20 cellular contexts compared by ENCODE assay signal in the genomic region with DNA sequence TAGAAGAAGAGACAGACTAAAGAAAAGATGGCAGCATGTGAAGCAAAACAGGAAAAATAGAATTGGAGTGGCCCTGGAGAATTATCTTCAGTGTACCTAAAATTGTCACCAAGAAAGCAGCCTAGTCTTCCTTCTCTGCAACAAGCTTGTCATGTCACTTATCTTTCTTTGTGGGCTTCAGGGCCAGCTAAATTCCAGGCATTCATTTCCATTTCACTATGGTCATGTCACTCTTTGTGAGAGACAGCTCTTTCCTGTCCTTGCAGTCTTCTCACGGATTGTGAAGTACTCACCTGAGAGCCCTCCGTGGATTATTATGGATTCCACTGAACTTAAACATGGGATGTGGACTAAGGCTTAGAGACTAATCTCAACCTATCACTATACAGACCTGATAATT. TPM values are rescaled to one million over a fixed set of nuclear protein-coding genes. Genes with fewer than 3 reads are reported as not detected.
DNase-seq lines count a peak whose midpoint lies in the region; ATAC-seq and TF ChIP-seq lines count a peak whose summit lies in the region.
"Had no signal": no experiment of that assay in that cellular context is flagged by ENCODE, and none has a peak within 500 bp of the region (broad histone marks: within the 10 kb centered on the region; RNA-seq: fewer than 3 reads in every experiment).

No MANE protein-coding gene starts in this region.

- TF ChIP-seq CTCF in cardiac muscle cell (IDR thresholded peaks at IDR 0.05; ENCODE audit: low read depth, low read length): no peak

- WGBS in mesendoderm (ENCODE audit: extremely low coverage, insufficient coverage, low lambda C conversion rate): no CpG with 5 or more reads among the region's 2 CpGs

- H3K79me1 ChIP-seq in mesendoderm (ENCODE audit: low read length): no peaks in the 10 kb centered on the region

- no peak overlapping the region for H3K4me3 ChIP-seq in cardiac muscle cell
- H3K4me3 ChIP-seq in mesendoderm (ENCODE audit: low read length): no peak overlapping the region
- H3K4me3 ChIP-seq: BLaER1, GM23338, HAP-1 had no signal

- H4K5ac ChIP-seq in mesendoderm (ENCODE audit: low read length): no peak overlapping the region

- no peak overlapping the region for H3K18ac ChIP-seq in mesendoderm (ENCODE audit: low read length)

- DNase-seq in cardiac muscle cell (ENCODE audit: low read depth in 1 of 2, low spot score in 1 of 2): no peak
- DNase-seq in Right ventricle myocardium superior: no peak
- DNase-seq in OCI-M1 (lab: John Stamatoyannopoulos, UW): peak; percentile 51
- peak; percentile 68 for DNase-seq in mesendoderm
- DNase-seq in stimulated activated naive B cell treated with anti-CD40 and anti-IgM and Interleukin-4, amounts not matched to agents 10 μg/mL and 1 μg/mL and 100 μg/mL, for 72 hours: no peak
- DNase-seq in DMS 273 treated with DMSO at 0.1 percent for 48 hours (lab: John Stamatoyannopoulos, UW): no peak
- DNase-seq: CD4-positive, CD25-positive, alpha-beta regulatory T cell; CD8-positive, alpha-beta T cell; DMS53; DMS79 treated with DMSO at 0.1 percent for 48 hours; GF-D8; HFFc6 had no signal

- H4K8ac ChIP-seq in mesendoderm (ENCODE audit: low read depth, low read length): no peak overlapping the region

- H3K4me3 Mint-ChIP-seq in stimulated activated naive B cell treated with anti-CD40 and anti-IgM and Interleukin-4, amounts not matched to agents 10 μg/mL and 1 μg/mL and 100 μg/mL, for 72 hours: no peak overlapping the region
- H3K4me3 Mint-ChIP-seq: B cell; CD4-positive, CD25-positive, alpha-beta regulatory T cell; CD8-positive, alpha-beta T cell; GM23338; HFFc6 had no signal

- H3K9ac ChIP-seq in mesendoderm (ENCODE audit: low read length): no peak overlapping the region
- H3K9ac ChIP-seq: BLaER1 had no signal

- ATAC-seq in Right ventricle myocardium superior (ENCODE audit: poor library complexity) (no peak), GM21786 (IDR thresholded peaks at IDR 0.05; ENCODE audit: unreplicated experiment) (no peak), GM18870 (IDR thresholded peaks at IDR 0.05; ENCODE audit: unreplicated experiment) (no peak)
- no peak for ATAC-seq in stimulated activated naive B cell treated with anti-CD40 and anti-IgM and Interleukin-4, amounts not matched to agents 10 μg/mL and 1 μg/mL and 100 μg/mL, for 72 hours (replicated peaks)
- ATAC-seq: CD8-positive, alpha-beta T cell; GM23338 had no signal

- H3K9me3 ChIP-seq in cardiac muscle cell (ENCODE audit: low read depth): no peaks in the 10 kb centered on the region
- H3K9me3 ChIP-seq: BLaER1, HAP-1 had no signal

- H3K27me3 ChIP-seq in cardiac muscle cell (no peaks in the 10 kb centered on the region), mesendoderm (ENCODE audit: insufficient read depth, low read length, poor library complexity) (no peaks in the 10 kb centered on the region)
- H3K27me3 ChIP-seq: BLaER1 had no signal

- H2BK120ac ChIP-seq in mesendoderm (ENCODE audit: low read depth, low read length): no peak overlapping the region

- H2AK5ac ChIP-seq in mesendoderm (ENCODE audit: low read length): no peak overlapping the region

- H3K4ac ChIP-seq in mesendoderm (ENCODE audit: low read depth, low read length): no peak overlapping the region

- intact Hi-C loops in Right ventricle myocardium superior (cut with DNase I): no loop called here

- H3K4me1 ChIP-seq in cardiac muscle cell (ENCODE audit: low read depth) (peaks cover 8% of the 10 kb centered on the region), mesendoderm (ENCODE audit: control insufficient read depth, low read depth, low read length) (no peaks in the 10 kb centered on the region)

- no peak overlapping the region for H3K4me2 ChIP-seq in mesendoderm (ENCODE audit: low read length)
- H3K4me2 ChIP-seq: BLaER1, GM23338 had no signal

- H3K36me3 Mint-ChIP-seq in stimulated activated naive B cell treated with anti-CD40 and anti-IgM and Interleukin-4, amounts not matched to agents 10 μg/mL and 1 μg/mL and 100 μg/mL, for 72 hours: peaks cover 10 to 25% of the 10 kb centered on the region in 2 donors

- H3K4me1 Mint-ChIP-seq in stimulated activated naive B cell treated with anti-CD40 and anti-IgM and Interleukin-4, amounts not matched to agents 10 μg/mL and 1 μg/mL and 100 μg/mL, for 72 hours: peaks cover 3 to 18% of the 10 kb centered on the region in 2 donors
- H3K4me1 Mint-ChIP-seq: GM23338 had no signal

- H3K23ac ChIP-seq in mesendoderm (ENCODE audit: low read length): no peak overlapping the region

- H3K56ac ChIP-seq in mesendoderm (ENCODE audit: low read length): no peak overlapping the region

- H3K79me2 ChIP-seq in mesendoderm (ENCODE audit: control insufficient read depth, insufficient read depth, low read length): no peaks in the 10 kb centered on the region

- H3K9me3 Mint-ChIP-seq in stimulated activated naive B cell treated with anti-CD40 and anti-IgM and Interleukin-4, amounts not matched to agents 10 μg/mL and 1 μg/mL and 100 μg/mL, for 72 hours: no peaks in the 10 kb centered on the region
- H3K9me3 Mint-ChIP-seq: GM23338, HFFc6 had no signal

- H2BK5ac ChIP-seq in mesendoderm (ENCODE audit: low read length): no peak overlapping the region

- H3K27me3 Mint-ChIP-seq in stimulated activated naive B cell treated with anti-CD40 and anti-IgM and Interleukin-4, amounts not matched to agents 10 μg/mL and 1 μg/mL and 100 μg/mL, for 72 hours: peaks cover 0 to 5% of the 10 kb centered on the region in 2 donors
- H3K27me3 Mint-ChIP-seq: CD4-positive, CD25-positive, alpha-beta regulatory T cell had no signal

- H3K27ac ChIP-seq in cardiac muscle cell (peak overlapping the region; percentile 34), mesendoderm (ENCODE audit: low read depth, low read length) (no peak overlapping the region)
- H3K27ac ChIP-seq: 22Rv1, BLaER1, C4-2B had no signal

- H2BK15ac ChIP-seq in mesendoderm (replicated peaks; ENCODE audit: low read depth): no peak overlapping the region

- H3K27ac Mint-ChIP-seq in stimulated activated naive B cell treated with anti-CD40 and anti-IgM and Interleukin-4, amounts not matched to agents 10 μg/mL and 1 μg/mL and 100 μg/mL, for 72 hours: peak overlapping the region; percentile 14
- H3K27ac Mint-ChIP-seq: B cell; CD8-positive, alpha-beta T cell; GM23338; HFFc6 had no signal

- peaks cover 19% of the 10 kb centered on the region for H3K36me3 ChIP-seq in cardiac muscle cell
- H3K36me3 ChIP-seq in mesendoderm (ENCODE audit: control insufficient read depth, insufficient read depth, low read length): peaks cover 10% of the 10 kb centered on the region

RNA-seq across cellular contexts. Expression of gene HKDC1, which starts 9.0 kb away (rescaled TPM):
- total RNA-seq in cardiac muscle cell (not detected in 2 replicates), Right ventricle myocardium superior (not detected)
- polyA plus RNA-seq in cardiac muscle cell: not detected in 2 replicates
- polyA plus RNA-seq in mesendoderm (2013, experiment 1 of 2): 0.28 TPM
- polyA plus RNA-seq in mesendoderm (2013, experiment 2 of 2): 0.31 TPM
- total RNA-seq: B cell had no signal
- polyA plus RNA-seq: GM23338 had no signal

RNA-seq across cellular contexts. Expression of gene SUPV3L1, which starts 31.1 kb away (rescaled TPM):
- total RNA-seq in cardiac muscle cell (26.4 and 40.8 TPM in 2 replicates), Right ventricle myocardium superior (36.4 TPM)
- polyA plus RNA-seq in cardiac muscle cell: 31.9 and 32.1 TPM in 2 replicates
- 46.5 TPM for polyA plus RNA-seq in mesendoderm (2013, experiment 1 of 2)
- polyA plus RNA-seq in mesendoderm (2013, experiment 2 of 2): 46.4 TPM

Comparison
In these comparisons a context has a peak if more than half of its experiments do, and no peak if none do; other contexts are left out.
1. DNase-seq: peak in OCI-M1 (single experiment) and mesendoderm (single experiment); none in cardiac muscle cell (0 of 2), Right ventricle myocardium superior (single experiment), stimulated activated naive B cell treated with anti-CD40 and anti-IgM and Interleukin-4, amounts not matched to agents 10 μg/mL and 1 μg/mL and 100 μg/mL, for 72 hours (single experiment) and DMS 273 treated with DMSO at 0.1 percent for 48 hours (single experiment).